ENCODE assay signal across 1 cellular context in genomic region chr2:238560234-238560633, GRCh38.
TF ChIP-seq lines count a peak whose summit lies in the region.

No MANE protein-coding gene starts in this region.

TF ChIP-seq in HepG2, 621 proteins besides CTCF, POLR2A, EP300 and RAD21 (continued from another document):
- TF ChIP-seq LRRFIP1 (CRISPR knock-in tag; conservative IDR thresholded peaks at IDR 0.05) (no peak; the same call in 1 of the 2 replicates), ZFX (CRISPR knock-in tag; IDR thresholded peaks at IDR 0.05; ENCODE audit: low read depth) (peak; percentile 53; the same call in 1 of the 2 replicates), ZNF839 (CRISPR knock-in tag; IDR thresholded peaks at IDR 0.05; ENCODE audit: borderline replicate concordance) (no peak), MIXL1 (CRISPR knock-in tag; IDR thresholded peaks at IDR 0.05) (no peak), NR0B2 (CRISPR knock-in tag; IDR thresholded peaks at IDR 0.05) (0 out of 2 replicates have a peak, but pooled peaks have one; percentile 20), KDM5B (CRISPR knock-in tag; IDR thresholded peaks at IDR 0.05; ENCODE audit: borderline replicate concordance) (peak; percentile 29; the same call in 1 of the 2 replicates), GMEB2 (CRISPR knock-in tag; IDR thresholded peaks at IDR 0.05; ENCODE audit: low read depth) (no peak), NFYC (CRISPR knock-in tag; IDR thresholded peaks at IDR 0.05) (peak; percentile 37), ZNF331 (CRISPR knock-in tag; IDR thresholded peaks at IDR 0.05) (peak; percentile 53; the same call in 1 of the 2 replicates), GABPB1 (CRISPR knock-in tag; IDR thresholded peaks at IDR 0.05) (peak; percentile 21; the same call in 1 of the 2 replicates), ZMYM3 (CRISPR knock-in tag; IDR thresholded peaks at IDR 0.05) (0 out of 2 replicates have a peak, but pooled peaks have one; percentile 13), SALL2 (CRISPR knock-in tag; IDR thresholded peaks at IDR 0.05) (no peak), SOX6 (IDR thresholded peaks at IDR 0.05) (no peak), SOX6 (CRISPR knock-in tag; IDR thresholded peaks at IDR 0.05) (0 out of 2 replicates have a peak, but pooled peaks have one; percentile 26)
